8 cellular contexts compared by ENCODE assay signal in genomic region chr13:21478881-21479808, GRCh38. TPM values are rescaled to one million over a fixed set of nuclear protein-coding genes. Genes with fewer than 3 reads are reported as not detected.
DNase-seq lines count a peak whose midpoint lies in the region; ATAC-seq and TF ChIP-seq lines count a peak whose summit lies in the region.

No MANE protein-coding gene starts in this region.

- H3K36me3 ChIP-seq in endodermal cell (ENCODE audit: control insufficient read depth, insufficient read depth, low read length) = no peaks in the 10 kb centered on the region
- H3K36me3 ChIP-seq in transverse colon = no peaks in the 10 kb centered on the region

- no peak overlapping the region for H3K9ac ChIP-seq in endodermal cell (ENCODE audit: extremely low read depth, low read length, poor library complexity, severe bottlenecking)

- WGBS in endodermal cell (ENCODE audit: insufficient coverage in 1 of 2, insufficient read length in 1 of 2), 2 experiments = 50 to 52% methylated on average over 7 to 8 of the region's 8 CpGs
- 16 to 24% methylated on average over 8 of the region's 8 CpGs for WGBS in transverse colon (ENCODE audit: low coverage in 1 of 2), 2 donors

- H3K9me3 Mint-ChIP-seq in endodermal cell = no peaks in the 10 kb centered on the region

- TF ChIP-seq CTCF in WI38 (IDR thresholded peaks at IDR 0.05; ENCODE audit: low read depth, low read length) = peak; percentile 14; the same call in 1 of the 2 replicates
- TF ChIP-seq CTCF in endodermal cell (conservative IDR thresholded peaks at IDR 0.05) = peak; percentile 86
- peak; percentile 60 to 73 (median 65) for TF ChIP-seq CTCF in transverse colon (IDR thresholded peaks at IDR 0.05)

- H3K27me3 ChIP-seq in endodermal cell (ENCODE audit: control insufficient read depth, insufficient read depth, low read length, poor library complexity, severe bottlenecking) (no peaks in the 10 kb centered on the region), transverse colon (peaks cover 5% of the 10 kb centered on the region)

- no peak for TF ChIP-seq POLR2A in transverse colon (IDR thresholded peaks at IDR 0.05)

- peaks cover 4% of the 10 kb centered on the region for H3K27me3 Mint-ChIP-seq in endodermal cell (ENCODE audit: insufficient read depth)

- H3K9me3 ChIP-seq in endodermal cell (ENCODE audit: control insufficient read depth, low read length) = no peaks in the 10 kb centered on the region
- H3K9me3 ChIP-seq in transverse colon = no peaks in the 10 kb centered on the region

- intact Hi-C loops in transverse colon (cut with DNase I; ENCODE audit: low total_unique reads) = loop anchor here (5.0 to 10.0 kb wide), 3 partner anchors 182 to 544 kb away; no protein-coding TSS in a partner anchor

- TF ChIP-seq EP300 in transverse colon (IDR thresholded peaks at IDR 0.05; ENCODE audit: low read depth) = no peak

- no peak overlapping the region for H3K27ac Mint-ChIP-seq in endodermal cell

- no peak for ATAC-seq in HG02623 (IDR thresholded peaks at IDR 0.05; ENCODE audit: unreplicated experiment)

- H3K27ac ChIP-seq in endodermal cell (ENCODE audit: low read depth, low read length) (no peak overlapping the region), transverse colon (no peak overlapping the region)

- no peak overlapping the region for H3K4me3 Mint-ChIP-seq in endodermal cell

- H3K36me3 Mint-ChIP-seq in endodermal cell (ENCODE audit: low read depth) = no peaks in the 10 kb centered on the region

- DNase-seq in CD1c-positive myeloid dendritic cell (ENCODE audit: extremely low spot score) (peak; percentile 84), GM19240 (ENCODE audit: insufficient read length, low spot score) (peak; percentile 17), NCI-H2227 (lab: John Stamatoyannopoulos, UW; ENCODE audit: unreplicated experiment) (peak; percentile 61), endodermal cell (no peak), midbrain (lab: John Stamatoyannopoulos, UW) (peak; percentile 89), transverse colon (peak; percentile 30)

- H3K4me3 ChIP-seq in WI38 (ENCODE audit: low read depth, low read length) = peak overlapping the region; percentile 39
- H3K4me3 ChIP-seq in endodermal cell (ENCODE audit: low read length) = no peak overlapping the region
- peak overlapping the region in 1 of 4 donors; percentile 31 for H3K4me3 ChIP-seq in transverse colon

- in situ Hi-C loops in transverse colon (cut with MboI; ENCODE audit: low pct_ligation_motif_present in 1 of 4, low pct_unique_long_range_greater_than_20kb in 1 of 4, low sequenced_read_pairs in 3 of 4) = loop anchor here (10.0 to 25.0 kb wide), 6 partner anchors 184 to 544 kb away; no protein-coding TSS in a partner anchor

- H3K4me1 ChIP-seq in endodermal cell (ENCODE audit: control insufficient read depth, insufficient read depth, low read length) = no peaks in the 10 kb centered on the region
- H3K4me1 ChIP-seq in transverse colon = peaks cover 0 to 17% (median 4%) of the 10 kb centered on the region in 4 donors

- H3K4me1 Mint-ChIP-seq in endodermal cell = peaks cover 2% of the 10 kb centered on the region

RNA-seq across cellular contexts. Expression of gene ZDHHC20, which starts 20.0 kb away (rescaled TPM):
- total RNA-seq in endodermal cell (10 to 100 TPM; 85.2 to 94.1 TPM), transverse colon (100 to 1,000 TPM in 1 of 4 donors, 10 to 100 TPM in 3; 29.9 to 104 (median 76.9) TPM)
- polyA plus RNA-seq in endodermal cell (2013, experiment 1 of 2) = 59.2 TPM
- 61.1 TPM for polyA plus RNA-seq in endodermal cell (2013, experiment 2 of 2)

Comparison
In these comparisons a context has a peak if more than half of its experiments do, and no peak if none do; other contexts are left out.
1. CTCF ChIP-seq: peak in every context shown above with its lines; median percentile 86 in endodermal cell; 65 in transverse colon; 14 in WI38.